Comparison of ENCODE assay signal across 20 cellular contexts in the genomic region with DNA sequence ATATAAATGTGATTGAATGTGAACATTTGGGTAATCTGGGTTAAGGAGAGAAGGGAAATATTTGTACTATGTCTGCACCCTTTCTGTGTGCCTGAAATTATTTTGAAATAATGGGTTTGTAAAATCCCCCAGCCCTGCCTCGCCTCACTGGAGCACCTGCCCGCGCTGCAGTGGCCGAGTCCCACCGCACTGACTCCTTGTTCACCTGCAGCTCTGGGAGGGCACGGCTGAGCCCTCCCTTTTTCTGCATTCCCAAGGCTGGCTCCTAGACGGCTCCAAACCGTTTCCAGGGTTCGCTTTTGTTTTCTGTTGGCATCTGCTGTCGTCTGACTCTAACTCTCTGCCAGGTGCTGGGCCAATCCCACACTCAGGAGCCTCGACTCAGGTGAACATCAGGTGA. TPM values are rescaled to one million over a fixed set of nuclear protein-coding genes. Genes with fewer than 3 reads are reported as not detected.
"Had no signal": no experiment of that assay in that cellular context is flagged by ENCODE, and none has a peak within 500 bp of the region (broad histone marks: within the 10 kb centered on the region; RNA-seq: fewer than 3 reads in every experiment).

No MANE protein-coding gene starts in this region.

- H3K4me1 ChIP-seq: heart left ventricle, right atrium auricular region, sigmoid colon had no signal

- H3K4me1 Mint-ChIP-seq: naive B cell had no signal

- DNase-seq: effector memory CD4-positive, alpha-beta T cell; heart left ventricle; hippocampal formation; kidney glomerular epithelial cell; mesendoderm; naive B cell; sigmoid colon; stimulated activated CD4-positive, alpha-beta T cell treated with anti-CD3 and anti-CD28 coated beads, Interleukin-12 subunit alpha, Interleukin-12 subunit beta, amount 100 ng/mL, for 4 hours; stimulated activated naive CD4-positive, alpha-beta T cell; trophoblast cell had no signal

- H3K27me3 ChIP-seq: right atrium auricular region had no signal

- H3K27ac Mint-ChIP-seq: naive B cell had no signal

- H3K27ac ChIP-seq: heart left ventricle, right atrium auricular region, sigmoid colon, skin epidermis had no signal

- ATAC-seq: esophagus mucosa, heart left ventricle had no signal

- H3K36me3 ChIP-seq: heart left ventricle, right atrium auricular region, sigmoid colon had no signal

- H3K4me3 Mint-ChIP-seq: naive B cell had no signal

- H3K9me3 ChIP-seq: heart left ventricle, right atrium auricular region, sigmoid colon had no signal

- H3K4me3 ChIP-seq: heart left ventricle, right atrium auricular region, sigmoid colon, skin epidermis had no signal

RNA-seq across cellular contexts. Expression of a gene that starts 59.3 kb away (rescaled TPM):
- total RNA-seq: esophagus mucosa, fibroblast of lung, frontal cortex, glomerular endothelial cell, liver, lung microvascular endothelial cell, osteocyte, right atrium auricular region, sigmoid colon had no signal
- polyA plus RNA-seq: fibroblast of lung, liver, neural cell had no signal
